In the genomic region with DNA sequence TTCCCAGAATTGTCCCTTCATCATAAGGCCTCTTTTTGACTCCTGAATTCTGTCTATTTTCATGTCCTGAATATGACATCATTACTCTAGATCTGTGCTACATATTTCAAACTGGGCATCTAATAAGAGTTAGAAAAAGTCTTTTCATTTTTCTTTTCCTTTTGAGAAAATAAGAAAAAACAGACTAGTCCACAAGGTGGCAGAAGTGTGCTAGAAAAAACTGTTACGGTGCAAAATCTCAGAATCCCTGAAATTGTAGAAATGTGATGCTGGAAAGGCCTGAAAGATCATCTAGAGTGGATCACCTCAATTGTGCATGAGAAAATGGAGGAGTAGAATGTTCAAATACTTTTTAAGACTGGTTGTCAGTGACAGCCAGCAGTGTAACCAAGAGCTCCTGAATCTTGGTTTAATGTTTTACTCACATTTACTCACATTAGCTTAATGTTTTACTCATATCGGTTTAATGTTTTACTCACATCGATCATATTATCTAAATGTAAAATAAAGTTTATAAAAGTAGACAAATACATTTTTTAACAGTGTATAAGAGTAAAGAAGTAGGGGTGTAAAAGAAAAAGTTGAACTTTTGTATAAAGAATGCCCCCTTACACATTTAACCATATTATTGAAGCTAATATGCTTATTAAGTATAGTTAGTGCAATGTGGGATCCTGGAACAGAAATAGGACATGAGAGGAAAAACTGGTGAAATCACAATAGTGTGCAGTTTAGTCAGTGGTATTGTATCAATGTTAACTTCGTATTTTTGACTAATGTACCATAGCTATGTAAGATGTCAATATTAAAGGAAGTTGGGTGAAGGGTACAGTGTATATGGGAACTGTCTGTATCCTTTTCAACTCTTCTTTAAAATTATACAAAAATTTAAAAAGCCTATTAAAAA, we compare ENCODE assay signal across 8 cellular contexts. TPM values are rescaled to one million over a fixed set of nuclear protein-coding genes. Genes with fewer than 3 reads are reported as not detected.
DNase-seq lines count a peak whose midpoint lies in the region; ATAC-seq and TF ChIP-seq lines count a peak whose summit lies in the region.

No MANE protein-coding gene starts in this region.

- in situ Hi-C loops in mammary epithelial cell (cut with MboI; ENCODE audit: low sequenced_read_pairs in 2 of 2), result no loop called here

- TF ChIP-seq CTCF in mammary epithelial cell (conservative IDR thresholded peaks at IDR 0.05 in 1 of 2, IDR thresholded peaks at IDR 0.05 in 1 of 2; ENCODE audit: extremely low read depth in 1 of 2, insufficient read depth in 1 of 2, low read depth in 1 of 2, low read length in 2 of 2), result peak; percentile 53 to 57

- H2AK5ac ChIP-seq in mesendoderm (ENCODE audit: low read length), result no peak overlapping the region

- H3K27ac ChIP-seq in mammary epithelial cell (ENCODE audit: insufficient read depth, low read depth, low read length) (no peak overlapping the region), mesendoderm (ENCODE audit: low read depth, low read length) (no peak overlapping the region)

- H2BK120ac ChIP-seq in mesendoderm (ENCODE audit: low read depth, low read length), result no peak overlapping the region

- no peak overlapping the region for H3K23ac ChIP-seq in mesendoderm (ENCODE audit: low read length)

- 44% methylated on average over 4 of the region's 4 CpGs for WGBS in mammary epithelial cell (ENCODE audit: low coverage, missing lambda C conversion rate)
- no CpG with 5 or more reads among the region's 4 CpGs for WGBS in mesendoderm (ENCODE audit: extremely low coverage, insufficient coverage, low lambda C conversion rate)

- no peak overlapping the region for H2BK5ac ChIP-seq in mesendoderm (ENCODE audit: low read length)

- ATAC-seq in HG03175 (IDR thresholded peaks at IDR 0.05; ENCODE audit: unreplicated experiment) (no peak), GM19395 (IDR thresholded peaks at IDR 0.05; ENCODE audit: unreplicated experiment) (no peak)

- H3K4me1 ChIP-seq in mammary epithelial cell (ENCODE audit: insufficient read depth, low read length), result no peaks in the 10 kb centered on the region
- H3K4me1 ChIP-seq in mesendoderm (ENCODE audit: control insufficient read depth, low read depth, low read length), result no peaks in the 10 kb centered on the region

- no peaks in the 10 kb centered on the region for H3K79me1 ChIP-seq in mesendoderm (ENCODE audit: low read length)

- DNase-seq in ELR (ENCODE audit: low read depth), result peak; percentile 18
- peak; percentile 24 for DNase-seq in M059J (ENCODE audit: low read depth)
- DNase-seq in mammary epithelial cell, result no peak
- DNase-seq in mesendoderm, result peak; percentile 5
- no peak for DNase-seq in DMS153 treated with DMSO at 0.1 percent for 48 hours (lab: John Stamatoyannopoulos, UW; ENCODE audit: unreplicated experiment)
- DNase-seq in central memory CD4-positive, alpha-beta T cell, result no peak

- H4K20me1 ChIP-seq in mammary epithelial cell (ENCODE audit: insufficient read depth, low read length), result no peaks in the 10 kb centered on the region

- H3K9ac ChIP-seq in mammary epithelial cell (ENCODE audit: insufficient read depth, low read length) (no peak overlapping the region), mesendoderm (ENCODE audit: low read length) (no peak overlapping the region)

- H4K5ac ChIP-seq in mesendoderm (ENCODE audit: low read length), result no peak overlapping the region

- H3K4me3 ChIP-seq in mammary epithelial cell (replicated peaks in 1 of 3; ENCODE audit: insufficient read depth in 1 of 3, low read depth in 2 of 3, low read length in 3 of 3), result no peak overlapping the region
- H3K4me3 ChIP-seq in mesendoderm (ENCODE audit: low read length), result no peak overlapping the region

- H3K27me3 ChIP-seq in mammary epithelial cell (ENCODE audit: insufficient read depth, low read length), result no peaks in the 10 kb centered on the region
- H3K27me3 ChIP-seq in mesendoderm (ENCODE audit: insufficient read depth, low read length, poor library complexity), result no peaks in the 10 kb centered on the region

- no peak overlapping the region for H2BK15ac ChIP-seq in mesendoderm (replicated peaks; ENCODE audit: low read depth)

- no peak overlapping the region for H2AFZ ChIP-seq in mammary epithelial cell (ENCODE audit: low read depth, low read length)

- H3K79me2 ChIP-seq in mammary epithelial cell (ENCODE audit: insufficient read depth, low read length) (no peaks in the 10 kb centered on the region), mesendoderm (ENCODE audit: control insufficient read depth, insufficient read depth, low read length) (no peaks in the 10 kb centered on the region)

- no peak overlapping the region for H4K8ac ChIP-seq in mesendoderm (ENCODE audit: low read depth, low read length)

- CTCF ChIA-PET in mammary epithelial cell (lab: Charles Lee; ENCODE audit: low non-redundant PET), result interaction anchor here (0.6 kb wide), 1 partner anchor 12 kb away, joined by 22 read pairs; no protein-coding TSS in a partner anchor

- H3K18ac ChIP-seq in mesendoderm (ENCODE audit: low read length), result no peak overlapping the region

- no TSS peak for BruUV-seq in mammary epithelial cell (replicated peaks; lab: Mats Ljungman, UMichigan)

- H3K9me3 ChIP-seq in mammary epithelial cell (replicated peaks; ENCODE audit: insufficient read depth, low read length), result no peaks in the 10 kb centered on the region

- no peak overlapping the region for H3K4ac ChIP-seq in mesendoderm (ENCODE audit: low read depth, low read length)

- H3K4me2 ChIP-seq in mammary epithelial cell (ENCODE audit: insufficient read depth, low read depth, low read length) (no peak overlapping the region), mesendoderm (ENCODE audit: low read length) (no peak overlapping the region)

- dilution Hi-C loops in mammary epithelial cell (cut with HindIII; ENCODE audit: low sequenced_read_pairs), result no loop called here

- no peak overlapping the region for H3K56ac ChIP-seq in mesendoderm (ENCODE audit: low read length)

- intact Hi-C loops in mammary epithelial cell (cut with micrococcal nuclease), result loop anchor here (1.0 kb wide), 3 partner anchors 49 to 265 kb away; no protein-coding TSS in a partner anchor

- H3K36me3 ChIP-seq in mammary epithelial cell (ENCODE audit: insufficient read depth, low read length) (no peaks in the 10 kb centered on the region), mesendoderm (ENCODE audit: control insufficient read depth, insufficient read depth, low read length) (no peaks in the 10 kb centered on the region)

RNA-seq across cellular contexts. Expression of a gene that starts 15.2 kb away (rescaled TPM):
- total RNA-seq in M059J (2014; rRNA removed; shearing (Covaris generic)), result not detected in 2 replicates
- total RNA-seq in mammary epithelial cell, result not detected
- not detected for polyA plus RNA-seq in mammary epithelial cell
- not detected for polyA minus RNA-seq in mammary epithelial cell
- not detected for polyA plus RNA-seq in mesendoderm (2013, experiment 1 of 2)
- not detected for polyA plus RNA-seq in mesendoderm (2013, experiment 2 of 2)

RNA-seq across cellular contexts. Expression of a gene that starts 30.3 kb away (rescaled TPM):
- total RNA-seq in M059J (2014; rRNA removed; shearing (Covaris generic)), result 8.2 and 16.0 TPM in 2 replicates
- 1 to 10 TPM in 1 of 2 donors, under 1 TPM in 1; 0.67 to 1.9 TPM for total RNA-seq in mammary epithelial cell
- polyA plus RNA-seq in mammary epithelial cell, result 2.9 TPM
- not detected for polyA minus RNA-seq in mammary epithelial cell
- polyA plus RNA-seq in mesendoderm (2013, experiment 1 of 2), result 0.84 TPM
- 0.52 TPM for polyA plus RNA-seq in mesendoderm (2013, experiment 2 of 2)

RNA-seq across cellular contexts. Expression of a gene that starts 35.1 kb away (rescaled TPM):
- total RNA-seq in M059J (2014; rRNA removed; shearing (Covaris generic)), result 11.3 and 14.7 TPM in 2 replicates
- total RNA-seq in mammary epithelial cell, result 10 to 100 TPM; 13.3 to 20.9 TPM
- 7.3 TPM for polyA plus RNA-seq in mammary epithelial cell
- 7.3 TPM for polyA minus RNA-seq in mammary epithelial cell
- 8.6 TPM for polyA plus RNA-seq in mesendoderm (2013, experiment 1 of 2)
- polyA plus RNA-seq in mesendoderm (2013, experiment 2 of 2), result 7.5 TPM

Comparison
In these comparisons a context has a peak if more than half of its experiments do, and no peak if none do; other contexts are left out.
1. DNase-seq: peak in ELR (single experiment), M059J (single experiment) and mesendoderm (single experiment); none in mammary epithelial cell (single experiment), DMS153 treated with DMSO at 0.1 percent for 48 hours (single experiment) and central memory CD4-positive, alpha-beta T cell (single experiment).